Comparison of ENCODE assay signal across 21 cellular contexts in the genomic region with DNA sequence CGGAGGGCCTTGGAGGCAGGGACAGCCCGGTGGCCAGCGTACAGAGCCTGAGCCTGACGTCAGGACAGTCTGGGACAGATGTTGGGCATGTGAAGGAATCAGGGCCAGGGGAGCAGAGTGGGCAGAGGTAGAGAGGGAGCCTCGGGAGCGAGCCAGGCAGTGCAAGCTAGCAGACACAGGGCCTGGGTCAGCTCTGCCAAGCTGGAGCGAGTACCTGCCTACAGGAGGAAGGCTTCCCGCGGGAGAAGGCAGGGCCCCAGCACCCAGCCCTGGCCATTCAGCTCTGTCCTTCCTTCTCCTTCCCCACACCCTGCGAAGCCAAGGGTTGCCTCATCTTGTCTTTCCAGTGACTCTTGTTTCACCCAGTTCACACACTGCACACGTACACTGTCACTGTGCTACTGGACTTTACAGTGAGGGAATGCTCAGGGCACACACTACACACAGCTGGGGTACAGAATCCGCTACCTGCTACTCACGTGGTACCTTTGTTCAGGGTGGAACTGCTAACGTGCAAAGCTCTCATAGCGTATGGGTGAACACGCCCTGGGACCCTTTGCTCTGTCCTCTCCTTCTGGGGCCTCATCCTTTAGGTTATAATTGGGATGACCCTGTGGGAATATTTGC. TPM values are rescaled to one million over a fixed set of nuclear protein-coding genes. Genes with fewer than 3 reads are reported as not detected.
DNase-seq lines count a peak whose midpoint lies in the region; ATAC-seq and TF ChIP-seq lines count a peak whose summit lies in the region.
"Had no signal": no experiment of that assay in that cellular context is flagged by ENCODE, and none has a peak within 500 bp of the region (broad histone marks: within the 10 kb centered on the region; RNA-seq: fewer than 3 reads in every experiment).

No MANE protein-coding gene starts in this region.

- no peak for TF ChIP-seq POLR2A in erythroblast (IDR thresholded peaks at IDR 0.05; ENCODE audit: low read length)

- H3K27me3 ChIP-seq in upper lobe of right lung = no peaks in the 10 kb centered on the region
- H3K27me3 ChIP-seq: Peyer's patch had no signal

- no peaks in the 10 kb centered on the region for H3K9me3 Mint-ChIP-seq in activated CD8-positive, alpha-beta memory T cell treated with anti-CD3 and anti-CD28 coated beads, Interleukin-2, amount 10 ng/mL, durations not matched to agents 7 days and 5 days (ENCODE audit: low read depth)
- H3K9me3 Mint-ChIP-seq in activated naive CD8-positive, alpha-beta T cell treated with anti-CD3 and anti-CD28 coated beads, Interleukin-2, amount 50 U/mL, for 24 hours = no peaks in the 10 kb centered on the region
- H3K9me3 Mint-ChIP-seq in natural killer cell = no peaks in the 10 kb centered on the region
- H3K9me3 Mint-ChIP-seq in activated CD4-positive, alpha-beta memory T cell treated with anti-CD3 and anti-CD28 coated beads for 36 hours = no peaks in the 10 kb centered on the region
- H3K9me3 Mint-ChIP-seq: H9 had no signal

- peak; percentile 46 for DNase-seq in activated CD8-positive, alpha-beta memory T cell treated with anti-CD3 and anti-CD28 coated beads for 24 hours
- DNase-seq in activated CD8-positive, alpha-beta memory T cell treated with anti-CD3 and anti-CD28 coated beads, Interleukin-2, amount 10 ng/mL, durations not matched to agents 7 days and 5 days = no peak
- DNase-seq in activated naive CD8-positive, alpha-beta T cell treated with anti-CD3 and anti-CD28 coated beads, Interleukin-2, amount 50 U/mL, for 24 hours = no peak
- no peak for DNase-seq in natural killer cell
- DNase-seq in upper lobe of right lung = no peak
- DNase-seq in 8988T = no peak
- DNase-seq in erythroblast (lab: John Stamatoyannopoulos, UW) = no peak
- DNase-seq in activated CD4-positive, alpha-beta memory T cell treated with anti-CD3 and anti-CD28 coated beads for 36 hours = no peak
- DNase-seq: Calu3, DMS79, H9, IMR-90, Kasumi-1, NCI-H1417 treated with DMSO at 0.1 percent for 48 hours, NCI-H2081, NCI-H510A treated with DMSO at 0.1 percent for 48 hours, Peyer's patch, Right ventricle myocardium superior had no signal

- no peak for ATAC-seq in activated CD8-positive, alpha-beta memory T cell treated with anti-CD3 and anti-CD28 coated beads, Interleukin-2, amount 10 ng/mL, durations not matched to agents 7 days and 5 days
- ATAC-seq in activated naive CD8-positive, alpha-beta T cell treated with anti-CD3 and anti-CD28 coated beads, Interleukin-2, amount 50 U/mL, for 24 hours = no peak
- peak in 1 of 3 donors; percentile 11 for ATAC-seq in natural killer cell
- ATAC-seq in upper lobe of right lung = peak; percentile 19
- ATAC-seq: GM12878 had no signal

- peaks cover 97% of the 10 kb centered on the region for H3K36me3 ChIP-seq in upper lobe of right lung

- H3K4me3 ChIP-seq in upper lobe of right lung = no peak overlapping the region
- H3K4me3 ChIP-seq: GM12878, Peyer's patch had no signal

- H3K27me3 Mint-ChIP-seq in activated CD8-positive, alpha-beta memory T cell treated with anti-CD3 and anti-CD28 coated beads, Interleukin-2, amount 10 ng/mL, durations not matched to agents 7 days and 5 days = no peaks in the 10 kb centered on the region
- no peaks in the 10 kb centered on the region for H3K27me3 Mint-ChIP-seq in activated naive CD8-positive, alpha-beta T cell treated with anti-CD3 and anti-CD28 coated beads, Interleukin-2, amount 50 U/mL, for 24 hours
- no peaks in the 10 kb centered on the region for H3K27me3 Mint-ChIP-seq in natural killer cell (ENCODE audit: low read depth in 2 of 2)
- H3K27me3 Mint-ChIP-seq in activated CD4-positive, alpha-beta memory T cell treated with anti-CD3 and anti-CD28 coated beads for 36 hours = no peaks in the 10 kb centered on the region

- H3K4me3 Mint-ChIP-seq in activated CD8-positive, alpha-beta memory T cell treated with anti-CD3 and anti-CD28 coated beads, Interleukin-2, amount 10 ng/mL, durations not matched to agents 7 days and 5 days = no peak overlapping the region
- no peak overlapping the region for H3K4me3 Mint-ChIP-seq in activated naive CD8-positive, alpha-beta T cell treated with anti-CD3 and anti-CD28 coated beads, Interleukin-2, amount 50 U/mL, for 24 hours
- H3K4me3 Mint-ChIP-seq in natural killer cell = no peak overlapping the region
- no peak overlapping the region for H3K4me3 Mint-ChIP-seq in activated CD4-positive, alpha-beta memory T cell treated with anti-CD3 and anti-CD28 coated beads for 36 hours
- H3K4me3 Mint-ChIP-seq: H9 had no signal

- peaks cover 59% of the 10 kb centered on the region for H3K36me3 Mint-ChIP-seq in activated CD8-positive, alpha-beta memory T cell treated with anti-CD3 and anti-CD28 coated beads, Interleukin-2, amount 10 ng/mL, durations not matched to agents 7 days and 5 days
- H3K36me3 Mint-ChIP-seq in activated naive CD8-positive, alpha-beta T cell treated with anti-CD3 and anti-CD28 coated beads, Interleukin-2, amount 50 U/mL, for 24 hours (ENCODE audit: low read depth) = peaks cover 68% of the 10 kb centered on the region
- peaks cover 15% of the 10 kb centered on the region for H3K36me3 Mint-ChIP-seq in natural killer cell
- H3K36me3 Mint-ChIP-seq in activated CD4-positive, alpha-beta memory T cell treated with anti-CD3 and anti-CD28 coated beads for 36 hours = peaks cover 80% of the 10 kb centered on the region

- TF ChIP-seq CTCF in natural killer cell (IDR thresholded peaks at IDR 0.05) = no peak
- no peak for TF ChIP-seq CTCF in upper lobe of right lung (IDR thresholded peaks at IDR 0.05)

- no peaks in the 10 kb centered on the region for H3K9me3 ChIP-seq in upper lobe of right lung
- H3K9me3 ChIP-seq: Peyer's patch had no signal

- CTCF ChIA-PET in activated CD8-positive, alpha-beta memory T cell treated with anti-CD3 and anti-CD28 coated beads, Interleukin-2, amount 10 ng/mL, durations not matched to agents 7 days and 5 days (lab: Charles Lee) = no interaction called here
- CTCF ChIA-PET in activated CD4-positive, alpha-beta memory T cell treated with anti-CD3 and anti-CD28 coated beads for 36 hours (lab: Charles Lee) = no interaction called here

- H3K4me1 ChIP-seq in upper lobe of right lung = no peaks in the 10 kb centered on the region
- H3K4me1 ChIP-seq: Peyer's patch had no signal

- no peak overlapping the region for H3K27ac Mint-ChIP-seq in activated CD8-positive, alpha-beta memory T cell treated with anti-CD3 and anti-CD28 coated beads, Interleukin-2, amount 10 ng/mL, durations not matched to agents 7 days and 5 days
- H3K27ac Mint-ChIP-seq in activated naive CD8-positive, alpha-beta T cell treated with anti-CD3 and anti-CD28 coated beads, Interleukin-2, amount 50 U/mL, for 24 hours = peak overlapping the region; percentile 50
- peak overlapping the region; percentile 57 to 71 for H3K27ac Mint-ChIP-seq in natural killer cell
- no peak overlapping the region for H3K27ac Mint-ChIP-seq in activated CD4-positive, alpha-beta memory T cell treated with anti-CD3 and anti-CD28 coated beads for 36 hours

- H3K27ac ChIP-seq in upper lobe of right lung = no peak overlapping the region
- H3K27ac ChIP-seq: C4-2B, Peyer's patch had no signal

- intact Hi-C loops in natural killer cell (cut with micrococcal nuclease) (no loop called here), upper lobe of right lung (cut with DNase I) (no loop called here)
- intact Hi-C loops in activated CD4-positive, alpha-beta memory T cell treated with anti-CD3 and anti-CD28 coated beads for 36 hours (cut with micrococcal nuclease) = no loop called here

- H3K4me1 Mint-ChIP-seq in activated CD8-positive, alpha-beta memory T cell treated with anti-CD3 and anti-CD28 coated beads, Interleukin-2, amount 10 ng/mL, durations not matched to agents 7 days and 5 days = no peaks in the 10 kb centered on the region
- H3K4me1 Mint-ChIP-seq in activated naive CD8-positive, alpha-beta T cell treated with anti-CD3 and anti-CD28 coated beads, Interleukin-2, amount 50 U/mL, for 24 hours = no peaks in the 10 kb centered on the region
- H3K4me1 Mint-ChIP-seq in natural killer cell = peaks cover 25 to 42% of the 10 kb centered on the region in 2 donors
- no peaks in the 10 kb centered on the region for H3K4me1 Mint-ChIP-seq in activated CD4-positive, alpha-beta memory T cell treated with anti-CD3 and anti-CD28 coated beads for 36 hours (ENCODE audit: low read depth)
- H3K4me1 Mint-ChIP-seq: H9 had no signal

- POLR2A ChIA-PET in activated CD4-positive, alpha-beta memory T cell treated with anti-CD3 and anti-CD28 coated beads for 36 hours (lab: Charles Lee) = no interaction called here

RNA-seq across cellular contexts. Expression of a gene that starts 9.8 kb away (rescaled TPM):
- total RNA-seq in activated CD8-positive, alpha-beta memory T cell treated with anti-CD3 and anti-CD28 coated beads, Interleukin-2, amount 10 ng/mL, durations not matched to agents 7 days and 5 days = not detected
- total RNA-seq in natural killer cell = under 1 TPM in 1 of 3 donors, not detected in 2; 0.25 TPM
- total RNA-seq in upper lobe of right lung = not detected
- not detected for total RNA-seq in activated CD4-positive, alpha-beta memory T cell treated with anti-CD3 and anti-CD28 coated beads for 36 hours
- total RNA-seq: Calu3, G401, GM12878, H9 had no signal

Comparison
In these comparisons a context has a peak if more than half of its experiments do, and no peak if none do; other contexts are left out.
1. H3K27ac Mint-ChIP-seq: peak in activated naive CD8-positive, alpha-beta T cell treated with anti-CD3 and anti-CD28 coated beads, Interleukin-2, amount 50 U/mL, for 24 hours (single experiment) and natural killer cell (2 of 2); none in activated CD8-positive, alpha-beta memory T cell treated with anti-CD3 and anti-CD28 coated beads, Interleukin-2, amount 10 ng/mL, durations not matched to agents 7 days and 5 days (single experiment) and activated CD4-positive, alpha-beta memory T cell treated with anti-CD3 and anti-CD28 coated beads for 36 hours (single experiment).